In the genomic region with DNA sequence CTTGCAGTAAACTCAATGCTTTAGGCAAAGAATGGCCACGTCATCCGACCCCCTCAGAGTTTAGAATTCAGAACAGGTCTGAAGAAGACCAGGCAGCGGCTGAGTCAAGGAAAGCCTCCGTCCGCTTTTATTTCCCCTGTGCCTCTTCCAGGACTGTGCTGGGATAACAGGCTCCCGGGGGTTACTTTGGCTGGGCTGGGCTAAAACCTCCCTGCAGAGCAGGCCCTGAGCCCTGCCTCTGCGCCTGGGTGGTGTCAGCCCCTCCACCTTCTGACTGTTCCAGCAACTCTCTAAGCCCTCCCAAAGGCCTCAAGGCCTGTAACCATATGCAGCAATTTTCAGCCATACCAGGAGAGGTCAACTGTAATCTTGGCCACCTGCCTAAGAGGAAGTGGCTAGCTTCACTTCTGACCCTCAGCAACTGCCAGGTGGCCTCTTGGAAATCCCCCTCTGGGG, we compare ENCODE assay signal across 10 cellular contexts.
DNase-seq lines count a peak whose midpoint lies in the region; ATAC-seq, FAIRE-seq and TF ChIP-seq lines count a peak whose summit lies in the region.
"Had no signal": no experiment of that assay in that cellular context is flagged by ENCODE, and none has a peak within 500 bp of the region (broad histone marks: within the 10 kb centered on the region; RNA-seq: fewer than 3 reads in every experiment).

No MANE protein-coding gene starts in this region.

- no peak overlapping the region for H3K27ac Mint-ChIP-seq in CD8-positive, alpha-beta memory T cell
- H3K27ac Mint-ChIP-seq: T-helper 1 cell treated with Interleukin-12 subunit alpha and Interleukin-12 subunit beta and Interleukin-4 antibody, amounts not matched to agents 30 μg/mL and 1 μg/mL, for 36 hours had no signal

- POLR2A ChIA-PET in Panc1 (lab: Charles Lee), result no interaction called here
- POLR2A ChIA-PET in CD8-positive, alpha-beta memory T cell (lab: Charles Lee), result no interaction called here

- BruUV-seq in Panc1 (replicated peaks; lab: Mats Ljungman, UMichigan), result no TSS peak

- peak; percentile 95 for FAIRE-seq in GM12891 (lab: Jason Lieb, UNC)

- peak; percentile 33 for ATAC-seq in HG02623 (IDR thresholded peaks at IDR 0.05; ENCODE audit: unreplicated experiment)
- peak; percentile 74 for ATAC-seq in Panc1

- H3K9me3 Mint-ChIP-seq in CD8-positive, alpha-beta memory T cell, result no peaks in the 10 kb centered on the region
- H3K9me3 Mint-ChIP-seq: T-helper 1 cell treated with Interleukin-12 subunit alpha and Interleukin-12 subunit beta and Interleukin-4 antibody, amounts not matched to agents 30 μg/mL and 1 μg/mL, for 36 hours had no signal

- no peak overlapping the region for H3K4me3 ChIP-seq in Panc1 (ENCODE audit: low read depth in 2 of 2, low read length in 2 of 2)
- no peak overlapping the region for H3K4me3 ChIP-seq in CD8-positive, alpha-beta memory T cell (ENCODE audit: low read length)

- peak; percentile 93 for TF ChIP-seq POLR2A in GM12891 (IDR thresholded peaks at IDR 0.05; ENCODE audit: low read depth, low read length)

- no peaks in the 10 kb centered on the region for H3K36me3 Mint-ChIP-seq in CD8-positive, alpha-beta memory T cell

- no peaks in the 10 kb centered on the region for H3K4me1 Mint-ChIP-seq in CD8-positive, alpha-beta memory T cell

- no peaks in the 10 kb centered on the region for H3K9me3 ChIP-seq in Panc1 (ENCODE audit: control insufficient read depth, insufficient read depth, low read depth, low read length)
- H3K9me3 ChIP-seq in CD8-positive, alpha-beta memory T cell (ENCODE audit: low read length), result no peaks in the 10 kb centered on the region

- no peaks in the 10 kb centered on the region; the same call in 1 of the 2 replicates for H3K4me1 ChIP-seq in Panc1 (ENCODE audit: control insufficient read depth, insufficient read depth, low read length)
- H3K4me1 ChIP-seq in CD8-positive, alpha-beta memory T cell (ENCODE audit: insufficient read depth, low read length), result no peaks in the 10 kb centered on the region

- in situ Hi-C loops in Panc1 (cut with HindIII; ENCODE audit: low pct_unique_long_range_greater_than_20kb, low sequenced_read_pairs), result no loop called here

- intact Hi-C loops in Panc1 (cut with micrococcal nuclease; ENCODE audit: unreplicated experiment), result no loop called here

- DNase-seq in GM12891 (ENCODE audit: insufficient read length, low spot score) (no peak), Panc1 (ENCODE audit: low read depth, low spot score) (no peak), kidney tubule cell (ENCODE audit: low spot score) (peak; percentile 93), GOT3 (lab: John Stamatoyannopoulos, UW) (no peak), NCI-H82 (lab: John Stamatoyannopoulos, UW) (no peak), AG08395 (ENCODE audit: low spot score) (no peak)
- no peak for DNase-seq in CD8-positive, alpha-beta memory T cell

- H3K27me3 Mint-ChIP-seq in CD8-positive, alpha-beta memory T cell, result peaks cover 7 to 42% of the 10 kb centered on the region in 2 donors

- H3K36me3 ChIP-seq in Panc1 (ENCODE audit: control insufficient read depth, insufficient read depth, low read length), result no peaks in the 10 kb centered on the region
- no peaks in the 10 kb centered on the region for H3K36me3 ChIP-seq in CD8-positive, alpha-beta memory T cell (ENCODE audit: insufficient read depth, low read length)

- CTCF ChIA-PET in Panc1 (lab: Charles Lee), result no interaction called here
- CTCF ChIA-PET in CD8-positive, alpha-beta memory T cell (lab: Charles Lee), result interaction anchor here (1.1 kb wide), 1 partner anchor 22 kb away, joined by 3 read pairs; no protein-coding TSS in a partner anchor

- H3K27ac ChIP-seq in Panc1 (ENCODE audit: low read length), result no peak overlapping the region
- no peak overlapping the region for H3K27ac ChIP-seq in CD8-positive, alpha-beta memory T cell (ENCODE audit: low read depth, low read length)
- H3K27ac ChIP-seq: epithelial cell of prostate had no signal

- TF ChIP-seq CTCF in Panc1 (IDR thresholded peaks at IDR 0.05), result no peak

- no peak overlapping the region for H3K4me3 Mint-ChIP-seq in CD8-positive, alpha-beta memory T cell
- H3K4me3 Mint-ChIP-seq: T-helper 1 cell treated with Interleukin-12 subunit alpha and Interleukin-12 subunit beta and Interleukin-4 antibody, amounts not matched to agents 30 μg/mL and 1 μg/mL, for 36 hours had no signal

- no peaks in the 10 kb centered on the region for H3K27me3 ChIP-seq in Panc1 (ENCODE audit: control insufficient read depth, insufficient read depth, low read length)
- H3K27me3 ChIP-seq in CD8-positive, alpha-beta memory T cell (ENCODE audit: insufficient read depth, low read length, poor library complexity, severe bottlenecking), result no peaks in the 10 kb centered on the region

TF ChIP-seq in GM12891, 5 proteins besides CTCF, POLR2A, EP300 and RAD21:
- TF ChIP-seq TAF1 (IDR thresholded peaks at IDR 0.05; ENCODE audit: low read depth, low read length) (peak; percentile 90), POLR2AphosphoS5 (IDR thresholded peaks at IDR 0.05; ENCODE audit: low read depth, low read length) (peak; percentile 93), SPI1 (IDR thresholded peaks at IDR 0.05; ENCODE audit: low read depth, low read length) (peak; percentile 93), POU2F2 (IDR thresholded peaks at IDR 0.05; ENCODE audit: low read depth, low read length) (peak; percentile 84), PAX5 (IDR thresholded peaks at IDR 0.05; ENCODE audit: insufficient read depth, low read length, severe bottlenecking) (no peak)
